ENCODE assay signal across 14 cellular contexts in the genomic region with DNA sequence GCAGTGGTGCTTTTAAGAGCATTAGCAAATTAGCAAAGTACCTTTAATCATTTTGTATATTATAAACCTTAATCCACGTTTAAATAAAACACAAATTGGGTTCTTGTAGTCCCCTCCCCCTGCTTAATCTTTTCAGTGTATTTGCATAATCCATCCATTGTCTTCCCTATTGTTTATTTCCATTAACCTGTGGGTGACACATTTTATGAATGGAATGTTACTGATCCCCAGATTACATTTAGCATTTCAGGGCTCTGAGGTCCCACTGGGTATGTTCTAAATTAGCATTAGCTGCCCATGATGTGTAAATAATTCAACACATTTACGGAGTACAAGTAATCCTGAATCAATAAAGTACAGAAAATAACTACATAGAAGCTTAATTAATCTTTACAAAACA.
DNase-seq lines count a peak whose midpoint lies in the region; ATAC-seq and TF ChIP-seq lines count a peak whose summit lies in the region.
"Had no signal": no experiment of that assay in that cellular context is flagged by ENCODE, and none has a peak within 500 bp of the region (broad histone marks: within the 10 kb centered on the region; RNA-seq: fewer than 3 reads in every experiment).

No MANE protein-coding gene starts in this region.

- no peak overlapping the region for H3T11ph ChIP-seq in H9 (ENCODE audit: low read length)

- H2AFZ ChIP-seq in H9 (ENCODE audit: low read length): no peak overlapping the region

- no peaks in the 10 kb centered on the region for H4K20me1 ChIP-seq in H9 (ENCODE audit: control insufficient read depth, insufficient read depth, insufficient read length)

- no peak for TF ChIP-seq CTCF in A673 (conservative IDR thresholded peaks at IDR 0.05; ENCODE audit: low read depth, low read length)
- TF ChIP-seq CTCF in H9 (conservative IDR thresholded peaks at IDR 0.05): no peak
- no peak for TF ChIP-seq CTCF in endothelial cell (IDR thresholded peaks at IDR 0.05; ENCODE audit: unreplicated experiment)
- no peak for TF ChIP-seq CTCF in ovary (IDR thresholded peaks at IDR 0.05)

- H3K9me3 Mint-ChIP-seq in H9 (peaks cover 16 to 18% of the 10 kb centered on the region in 2 experiments), endothelial cell (ENCODE audit: unreplicated experiment) (no peaks in the 10 kb centered on the region)

- no TSS peak for BruUV-seq in A673 (replicated peaks; lab: Mats Ljungman, UMichigan)

- CTCF ChIA-PET in A673 (lab: Charles Lee): no interaction called here

- H3K23me2 ChIP-seq in H9 (ENCODE audit: insufficient read length, low read depth, low read length, poor library complexity, severe bottlenecking): no peaks in the 10 kb centered on the region

- H3K36me3 ChIP-seq in A673 (ENCODE audit: insufficient read depth, low read length, poor library complexity, severe bottlenecking) (no peaks in the 10 kb centered on the region), iPS-18a (ENCODE audit: control insufficient read depth, low read depth, low read length) (no peaks in the 10 kb centered on the region), ovary (no peaks in the 10 kb centered on the region)

- peak; percentile 37 for DNase-seq in A673 (ENCODE audit: low spot score)
- no peak for DNase-seq in H9
- DNase-seq in NCI-H69 (lab: John Stamatoyannopoulos, UW): peak; percentile 75
- DNase-seq in endothelial cell (ENCODE audit: low spot score): no peak
- DNase-seq in ovary: no peak
- no peak for DNase-seq in SKM-1 treated with dmso at 0.1 percent for 144 hours (lab: John Stamatoyannopoulos, UW; ENCODE audit: unreplicated experiment)
- DNase-seq: C1 segment of cervical spinal cord; CD4-positive, alpha-beta T cell; DMS153; DMS79 treated with DMSO at 0.1 percent for 48 hours; EL had no signal

- no peak overlapping the region for H2BK20ac ChIP-seq in H9 (ENCODE audit: low read depth, low read length, poor library complexity, severe bottlenecking)

- H2AK5ac ChIP-seq in H9 (ENCODE audit: insufficient read length, low read length): no peak overlapping the region

- intact Hi-C loops in A673 (cut with micrococcal nuclease; ENCODE audit: unreplicated experiment): loop anchor here (5.0 kb wide), 1 partner anchor 141 kb away; the partner anchor contains the start of gene FEZF1
- intact Hi-C loops in ovary (cut with DNase I): no loop called here

- POLR2A ChIA-PET in A673 (lab: Charles Lee; ENCODE audit: low non-redundant PET): no interaction called here

- no peak overlapping the region for H3K27ac ChIP-seq in A673 (ENCODE audit: low read depth, low read length, poor library complexity, severe bottlenecking)
- no peak overlapping the region for H3K27ac ChIP-seq in H9 (ENCODE audit: insufficient read length, low read depth, low read length)
- H3K27ac ChIP-seq in iPS-18a (ENCODE audit: low read length): peak overlapping the region; percentile 19
- H3K27ac ChIP-seq in ovary: no peak overlapping the region

- no peak overlapping the region for H3K14ac ChIP-seq in H9 (ENCODE audit: insufficient read depth, low read length)

- WGBS in H9 (ENCODE audit: extremely low coverage, insufficient read length, low lambda C conversion rate): no CpG with 5 or more reads among the region's 2 CpGs
- 36 to 44% (median 36%) methylated on average over 2 of the region's 2 CpGs for WGBS in ovary, 3 donors

- no peaks in the 10 kb centered on the region for H3K79me2 ChIP-seq in H9 (ENCODE audit: insufficient read depth, low read length)

- no peak overlapping the region for H3K4me2 ChIP-seq in H9 (ENCODE audit: insufficient read depth, insufficient read length, low read length)

- no peak overlapping the region; a peak in 2 of 5 replicates for H3K4me3 Mint-ChIP-seq in H9
- no peak overlapping the region for H3K4me3 Mint-ChIP-seq in endothelial cell (ENCODE audit: unreplicated experiment)
- H3K4me3 Mint-ChIP-seq: B cell; CD4-positive, alpha-beta T cell had no signal

- H3K9me3 ChIP-seq in A673 (ENCODE audit: low read depth, low read length, poor library complexity, severe bottlenecking): peaks cover 4% of the 10 kb centered on the region
- no peaks in the 10 kb centered on the region for H3K9me3 ChIP-seq in H9 (ENCODE audit: control insufficient read depth, low read depth, low read length)
- peaks cover 6% of the 10 kb centered on the region for H3K9me3 ChIP-seq in iPS-18a (ENCODE audit: control insufficient read depth, low read depth, low read length)
- no peaks in the 10 kb centered on the region for H3K9me3 ChIP-seq in ovary

- no peak for TF ChIP-seq POLR2A in ovary (IDR thresholded peaks at IDR 0.05)

- H4K91ac ChIP-seq in H9 (ENCODE audit: insufficient read length, low read depth, low read length): no peak overlapping the region

- TF ChIP-seq EP300 in ovary (IDR thresholded peaks at IDR 0.05): no peak

- H3K56ac ChIP-seq in H9 (ENCODE audit: insufficient read length, low read depth, low read length): no peak overlapping the region

- H3K4ac ChIP-seq in H9 (ENCODE audit: low read depth, low read length): no peak overlapping the region

- H3K27me3 Mint-ChIP-seq in H9 (ENCODE audit: low read depth) (no peaks in the 10 kb centered on the region), endothelial cell (ENCODE audit: unreplicated experiment) (no peaks in the 10 kb centered on the region)
- H3K27me3 Mint-ChIP-seq: B cell; CD4-positive, alpha-beta T cell had no signal

- H3K27ac Mint-ChIP-seq in H9 (peak overlapping the region in 2 of 3 experiments; percentile 94 to 95; a peak in 4 of 7 replicates), endothelial cell (ENCODE audit: unreplicated experiment) (no peak overlapping the region)
- H3K27ac Mint-ChIP-seq: B cell; CD4-positive, alpha-beta T cell had no signal

- H2BK12ac ChIP-seq in H9 (ENCODE audit: insufficient read length, low read depth, low read length): no peak overlapping the region

- no peak overlapping the region for H3K18ac ChIP-seq in H9 (ENCODE audit: insufficient read length, low read depth, low read length)

- H3K4me3 ChIP-seq in A673 (ENCODE audit: low read depth, low read length, poor library complexity, severe bottlenecking) (no peak overlapping the region), iPS-18a (ENCODE audit: low read length) (no peak overlapping the region), ovary (no peak overlapping the region)

- H3K9ac ChIP-seq in H9 (ENCODE audit: extremely low read depth, insufficient read length, low read length) (no peak overlapping the region), iPS-18a (ENCODE audit: low read length) (no peak overlapping the region)

- H3K4me1 ChIP-seq in A673 (ENCODE audit: insufficient read depth, low read length, poor library complexity, severe bottlenecking) (peaks cover 22% of the 10 kb centered on the region), H9 (ENCODE audit: insufficient read depth, low read length) (peaks cover 10% of the 10 kb centered on the region; the same call in 1 of the 2 replicates), iPS-18a (ENCODE audit: control insufficient read depth, low read depth, low read length) (peaks cover 54% of the 10 kb centered on the region), ovary (ENCODE audit: insufficient read depth) (no peaks in the 10 kb centered on the region)

- no peak overlapping the region for H4K8ac ChIP-seq in H9 (replicated peaks; ENCODE audit: insufficient read length, low read depth, low read length)

- no peaks in the 10 kb centered on the region for H3K79me1 ChIP-seq in H9 (ENCODE audit: insufficient read depth, low read depth, low read length, poor library complexity, severe bottlenecking)

- ATAC-seq in HG03025 (IDR thresholded peaks at IDR 0.05; ENCODE audit: low FRiP score, unreplicated experiment): no peak

- H3K36me3 Mint-ChIP-seq in H9 (ENCODE audit: insufficient read depth in 1 of 3, low read depth in 3 of 3) (peaks cover 14 to 27% (median 23%) of the 10 kb centered on the region in 3 experiments), endothelial cell (ENCODE audit: low read depth, unreplicated experiment) (peaks cover 3% of the 10 kb centered on the region)

- H3K4me1 Mint-ChIP-seq in H9 (peaks cover 61 to 69% of the 10 kb centered on the region in 2 experiments), endothelial cell (ENCODE audit: unreplicated experiment) (peaks cover 7% of the 10 kb centered on the region)
- H3K4me1 Mint-ChIP-seq: B cell had no signal

- no peak overlapping the region for H3K23ac ChIP-seq in H9 (ENCODE audit: insufficient read length, low read depth, low read length)

- no peak overlapping the region for H2BK120ac ChIP-seq in H9 (ENCODE audit: low read depth, low read length, poor library complexity, severe bottlenecking)

- no peak overlapping the region for H4K5ac ChIP-seq in H9 (ENCODE audit: insufficient read length, low read depth, low read length)

- no peak overlapping the region for H2BK5ac ChIP-seq in H9 (ENCODE audit: insufficient read length, low read length)

- no peak overlapping the region for H2BK15ac ChIP-seq in H9 (ENCODE audit: low read depth, low read length)

- H3K27me3 ChIP-seq in A673 (replicated peaks; ENCODE audit: insufficient read depth, low read depth, low read length, poor library complexity) (peaks cover 25% of the 10 kb centered on the region), H9 (ENCODE audit: insufficient read depth, low read length) (no peaks in the 10 kb centered on the region), iPS-18a (ENCODE audit: control insufficient read depth, insufficient read depth, low read length) (no peaks in the 10 kb centered on the region), ovary (no peaks in the 10 kb centered on the region)

Comparison
In these comparisons a context has a peak if more than half of its experiments do, and no peak if none do; other contexts are left out.
1. DNase-seq: peak in A673 (single experiment) and NCI-H69 (single experiment); none in H9 (single experiment), endothelial cell (single experiment), ovary (0 of 5) and SKM-1 treated with dmso at 0.1 percent for 144 hours (single experiment).